33 cellular contexts compared by ENCODE assay signal in the genomic region with DNA sequence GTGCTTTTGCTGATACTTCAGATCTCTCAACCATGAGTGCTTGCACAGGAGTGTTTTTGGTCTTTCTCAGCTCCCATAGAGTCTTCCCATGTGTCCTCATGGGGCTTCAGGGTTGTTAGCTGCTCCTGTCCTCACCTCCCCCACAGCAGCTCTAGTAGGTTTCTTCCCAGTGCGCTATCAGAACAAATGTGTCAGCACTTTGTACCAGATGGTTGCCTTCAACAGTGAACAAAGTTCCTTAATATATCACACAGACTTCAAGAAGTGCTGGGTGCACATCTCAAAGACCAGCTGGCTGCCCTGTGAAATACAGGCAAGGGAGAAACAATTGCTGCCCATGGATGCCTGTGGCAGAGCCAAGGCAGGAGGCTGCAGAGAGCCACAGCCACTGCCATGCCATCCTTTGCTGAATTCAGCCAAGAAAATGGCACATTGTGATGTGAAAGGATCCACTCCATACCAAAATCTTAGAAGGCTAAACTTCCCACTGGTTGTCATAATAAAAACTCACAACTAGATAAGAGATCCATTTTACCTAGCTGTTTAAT.
"Had no signal": no experiment of that assay in that cellular context is flagged by ENCODE, and none has a peak within 500 bp of the region (broad histone marks: within the 10 kb centered on the region; RNA-seq: fewer than 3 reads in every experiment).

No MANE protein-coding gene starts in this region.

- H3K4me1 ChIP-seq: adrenal gland, body of pancreas, esophagus muscularis mucosa, foreskin keratinocyte, gastrocnemius medialis had no signal

- H3K9me3 Mint-ChIP-seq: activated CD4-positive, alpha-beta memory T cell treated with anti-CD3 and anti-CD28 coated beads for 36 hours; activated naive CD4-positive, alpha-beta T cell treated with anti-CD3 and anti-CD28 coated beads for 36 hours had no signal

- H3K27me3 ChIP-seq: adrenal gland, body of pancreas, esophagus muscularis mucosa, foreskin keratinocyte, gastrocnemius medialis had no signal

- H3K4me1 Mint-ChIP-seq: activated B cell treated with CpG ODN at 0.5 μM for 24 hours; activated CD8-positive, alpha-beta memory T cell treated with anti-CD3 and anti-CD28 coated beads, Interleukin-2, amount 10 ng/mL, durations not matched to agents 7 days and 5 days; activated naive CD4-positive, alpha-beta T cell treated with anti-CD3 and anti-CD28 coated beads, Interleukin-2, amount 50 U/mL, for 24 hours; activated naive CD8-positive, alpha-beta T cell treated with anti-CD3 and anti-CD28 coated beads for 36 hours; activated naive CD8-positive, alpha-beta T cell treated with anti-CD3 and anti-CD28 coated beads, Interleukin-2, amount 50 U/mL, for 24 hours; T-helper 17 cell had no signal

- H3K4me3 Mint-ChIP-seq: activated B cell treated with CpG ODN at 0.5 μM for 24 hours; activated CD4-positive, alpha-beta memory T cell treated with anti-CD3 and anti-CD28 coated beads for 36 hours; activated CD8-positive, alpha-beta memory T cell treated with anti-CD3 and anti-CD28 coated beads, Interleukin-2, amount 10 ng/mL, durations not matched to agents 7 days and 5 days; activated CD8-positive, alpha-beta T cell treated with anti-CD3 and anti-CD28 coated beads, Interleukin-2, amount 10 ng/mL, durations not matched to agents 7 days and 5 days; activated naive CD4-positive, alpha-beta T cell treated with anti-CD3 and anti-CD28 coated beads for 36 hours; activated naive CD4-positive, alpha-beta T cell treated with anti-CD3 and anti-CD28 coated beads, Interleukin-2, amount 50 U/mL, for 24 hours; activated naive CD8-positive, alpha-beta T cell treated with anti-CD3 and anti-CD28 coated beads for 36 hours; activated naive CD8-positive, alpha-beta T cell treated with anti-CD3 and anti-CD28 coated beads, Interleukin-2, amount 50 U/mL, for 24 hours; activated T-helper 1 cell treated with anti-CD3 and anti-CD28 coated beads, Interleukin-12 subunit alpha, Interleukin-12 subunit beta, Interleukin-2, Interleukin-4 antibody, amounts not matched to agents 30 ng/mL and 10 ng/mL and 1 ng/mL, durations not matched to agents 14 hours and 24 hours and 36 hours; endodermal cell; T-helper 17 cell; T-helper 2 cell treated with Interferon-gamma antibody and Interleukin-4, amounts not matched to agents 5 μg/mL and 100 μg/mL, for 36 hours had no signal

- H3K36me3 Mint-ChIP-seq: activated CD4-positive, alpha-beta memory T cell treated with anti-CD3 and anti-CD28 coated beads for 36 hours; activated CD8-positive, alpha-beta memory T cell treated with anti-CD3 and anti-CD28 coated beads, Interleukin-2, amount 10 ng/mL, durations not matched to agents 7 days and 5 days; activated naive CD4-positive, alpha-beta T cell treated with anti-CD3 and anti-CD28 coated beads, Interleukin-2, amount 50 U/mL, for 24 hours; activated naive CD8-positive, alpha-beta T cell treated with anti-CD3 and anti-CD28 coated beads for 36 hours had no signal

- H3K27ac Mint-ChIP-seq: activated B cell treated with CpG ODN at 0.5 μM for 24 hours; activated CD4-positive, alpha-beta memory T cell treated with anti-CD3 and anti-CD28 coated beads for 36 hours; activated CD8-positive, alpha-beta memory T cell treated with anti-CD3 and anti-CD28 coated beads, Interleukin-2, amount 10 ng/mL, durations not matched to agents 7 days and 5 days; activated CD8-positive, alpha-beta T cell treated with anti-CD3 and anti-CD28 coated beads, Interleukin-2, amount 10 ng/mL, durations not matched to agents 7 days and 5 days; activated naive CD4-positive, alpha-beta T cell treated with anti-CD3 and anti-CD28 coated beads for 36 hours; activated naive CD4-positive, alpha-beta T cell treated with anti-CD3 and anti-CD28 coated beads, Interleukin-2, amount 50 U/mL, for 24 hours; activated naive CD8-positive, alpha-beta T cell treated with anti-CD3 and anti-CD28 coated beads for 36 hours; activated naive CD8-positive, alpha-beta T cell treated with anti-CD3 and anti-CD28 coated beads, Interleukin-2, amount 50 U/mL, for 24 hours; activated T-helper 1 cell treated with anti-CD3 and anti-CD28 coated beads, Interleukin-12 subunit alpha, Interleukin-12 subunit beta, Interleukin-2, Interleukin-4 antibody, amounts not matched to agents 30 ng/mL and 10 ng/mL and 1 ng/mL, durations not matched to agents 14 hours and 24 hours and 36 hours; activated T-helper 2 cell treated with anti-CD3 and anti-CD28 coated beads, Interferon-gamma antibody, Interleukin-2, Interleukin-4, amounts not matched to agents 10 μg/mL and 5 μg/mL and 100 μg/mL, durations not matched to agents 14 hours and 24 hours and 36 hours; endodermal cell; T-helper 17 cell; T-helper 2 cell treated with Interferon-gamma antibody and Interleukin-4, amounts not matched to agents 5 μg/mL and 100 μg/mL, for 36 hours had no signal

- H3K27me3 Mint-ChIP-seq: activated B cell treated with CpG ODN at 0.5 μM for 24 hours; activated CD4-positive, alpha-beta memory T cell treated with anti-CD3 and anti-CD28 coated beads for 36 hours; activated CD8-positive, alpha-beta memory T cell treated with anti-CD3 and anti-CD28 coated beads, Interleukin-2, amount 10 ng/mL, durations not matched to agents 7 days and 5 days; activated naive CD4-positive, alpha-beta T cell treated with anti-CD3 and anti-CD28 coated beads, Interleukin-2, amount 50 U/mL, for 24 hours; activated naive CD8-positive, alpha-beta T cell treated with anti-CD3 and anti-CD28 coated beads for 36 hours; activated naive CD8-positive, alpha-beta T cell treated with anti-CD3 and anti-CD28 coated beads, Interleukin-2, amount 50 U/mL, for 24 hours; T-helper 17 cell had no signal

- H3K9me3 ChIP-seq: adrenal gland, body of pancreas, gastrocnemius medialis had no signal

- H3K4me3 ChIP-seq: adrenal gland, body of pancreas, esophagus muscularis mucosa, gastrocnemius medialis had no signal

- DNase-seq: activated B cell treated with CpG ODN at 0.5 μM for 24 hours; activated CD4-positive, alpha-beta memory T cell treated with anti-CD3 and anti-CD28 coated beads for 36 hours; activated CD4-positive, alpha-beta T cell treated with anti-CD3 and anti-CD28 coated beads for 48 hours; activated CD8-positive, alpha-beta memory T cell treated with anti-CD3 and anti-CD28 coated beads, Interleukin-2, amount 10 ng/mL, durations not matched to agents 7 days and 5 days; activated CD8-positive, alpha-beta memory T cell treated with anti-CD3 and anti-CD28 coated beads, Interleukin-2, amount 50 U/mL, for 4 hours; activated CD8-positive, alpha-beta T cell treated with anti-CD3 and anti-CD28 coated beads, Interleukin-2, amount 10 ng/mL, durations not matched to agents 7 days and 5 days; activated effector memory CD4-positive, alpha-beta T cell treated with anti-CD3 and anti-CD28 coated beads, Interleukin-2, amount 50 U/mL, for 16 hours; activated naive CD4-positive, alpha-beta T cell treated with anti-CD3 and anti-CD28 coated beads for 36 hours; activated naive CD8-positive, alpha-beta T cell treated with anti-CD3 and anti-CD28 coated beads for 36 hours; activated naive CD8-positive, alpha-beta T cell treated with anti-CD3 and anti-CD28 coated beads, Interleukin-2, amount 50 U/mL, for 24 hours; activated T-cell treated with anti-CD3 and anti-CD28 coated beads, Interleukin-2, amount 50 U/mL, for 1 hour; activated T-cell treated with anti-CD3 and anti-CD28 coated beads, Interleukin-2, amount 50 U/mL, for 48 hours; adrenal gland; amygdala; aorta; body of pancreas; caudate nucleus; cortex of kidney; effector memory CD4-positive, alpha-beta T cell; endodermal cell; erythroblast; foreskin keratinocyte; gastrocnemius medialis; glutamatergic neuron; T-helper 1 cell; T-helper 17 cell; T1000; WERI-Rb-1 had no signal

- H3K36me3 ChIP-seq: adrenal gland, esophagus muscularis mucosa, gastrocnemius medialis, WERI-Rb-1 had no signal

- H3K27ac ChIP-seq: adrenal gland, body of pancreas, esophagus muscularis mucosa, foreskin keratinocyte, gastrocnemius medialis, WERI-Rb-1 had no signal
